ENCODE assay signal across 9 cellular contexts in genomic region chr17:45294506-45294905, GRCh38.
DNase-seq lines count a peak whose midpoint lies in the region; ATAC-seq, FAIRE-seq and TF ChIP-seq lines count a peak whose summit lies in the region.
"Had no signal": no experiment of that assay in that cellular context is flagged by ENCODE, and none has a peak within 500 bp of the region (broad histone marks: within the 10 kb centered on the region; RNA-seq: fewer than 3 reads in every experiment).

No MANE protein-coding gene starts in this region.

- no peak for TF ChIP-seq POLR2A in H54 (IDR thresholded peaks at IDR 0.05; ENCODE audit: low read depth, low read length)

- TF ChIP-seq CTCF in astrocyte of the cerebellum (IDR thresholded peaks at IDR 0.05; ENCODE audit: low read depth, low read length, missing control alignments), result no peak

- no peaks in the 10 kb centered on the region for H3K9me3 ChIP-seq in subcutaneous abdominal adipose tissue (ENCODE audit: control insufficient read depth in 5 of 5, low read length in 5 of 5)

- H3K4me3 ChIP-seq in astrocyte of the cerebellum (ENCODE audit: low read depth, low read length), result no peak overlapping the region
- H3K4me3 ChIP-seq in subcutaneous abdominal adipose tissue (ENCODE audit: low read depth in 1 of 5, low read length in 5 of 5), result no peak overlapping the region

- FAIRE-seq in islet of Langerhans (lab: Jason Lieb, UNC) (peak; percentile 76), H54 (lab: Jason Lieb, UNC) (no peak)

- DNase-seq in DMS 273 (lab: John Stamatoyannopoulos, UW; ENCODE audit: unreplicated experiment) (peak; percentile 34), DMS 273 treated with DMSO at 0.1 percent for 48 hours (lab: John Stamatoyannopoulos, UW) (no peak), astrocyte of the cerebellum (ENCODE audit: low read depth) (peak; percentile 85), H54 (ENCODE audit: insufficient read length, low spot score) (no peak)

- H3K27me3 ChIP-seq in subcutaneous abdominal adipose tissue (ENCODE audit: control insufficient read depth in 5 of 5, insufficient read depth in 4 of 5, low read length in 5 of 5), result no peaks in the 10 kb centered on the region

- H3K27ac ChIP-seq in subcutaneous abdominal adipose tissue (ENCODE audit: low read depth, low read length), result peak overlapping the region; percentile 26
- H3K27ac ChIP-seq: 22Rv1 had no signal

- peaks cover 32 to 94% (median 83%) of the 10 kb centered on the region in 5 donors for H3K4me1 ChIP-seq in subcutaneous abdominal adipose tissue (ENCODE audit: control insufficient read depth in 5 of 5, insufficient read depth in 5 of 5, low read length in 5 of 5)

- ATAC-seq in GM19351 (IDR thresholded peaks at IDR 0.05; ENCODE audit: unreplicated experiment) (no peak), GM21786 (IDR thresholded peaks at IDR 0.05; ENCODE audit: unreplicated experiment) (no peak)

- H3K9ac ChIP-seq in subcutaneous abdominal adipose tissue (ENCODE audit: low read length in 5 of 5), result no peak overlapping the region

- in situ Hi-C loops in astrocyte of the cerebellum (cut with HindIII; ENCODE audit: low sequenced_read_pairs), result no loop called here

- peaks cover 0 to 14% (median 7%) of the 10 kb centered on the region in 5 donors for H3K36me3 ChIP-seq in subcutaneous abdominal adipose tissue (ENCODE audit: control insufficient read depth in 5 of 5, insufficient read depth in 5 of 5, low read length in 5 of 5)

Comparison
In these comparisons a context has a peak if more than half of its experiments do, and no peak if none do; other contexts are left out.
1. DNase-seq: peak in DMS 273 (single experiment) and astrocyte of the cerebellum (single experiment); none in DMS 273 treated with DMSO at 0.1 percent for 48 hours (single experiment) and H54 (single experiment).